15 cellular contexts compared by ENCODE assay signal in the genomic region with DNA sequence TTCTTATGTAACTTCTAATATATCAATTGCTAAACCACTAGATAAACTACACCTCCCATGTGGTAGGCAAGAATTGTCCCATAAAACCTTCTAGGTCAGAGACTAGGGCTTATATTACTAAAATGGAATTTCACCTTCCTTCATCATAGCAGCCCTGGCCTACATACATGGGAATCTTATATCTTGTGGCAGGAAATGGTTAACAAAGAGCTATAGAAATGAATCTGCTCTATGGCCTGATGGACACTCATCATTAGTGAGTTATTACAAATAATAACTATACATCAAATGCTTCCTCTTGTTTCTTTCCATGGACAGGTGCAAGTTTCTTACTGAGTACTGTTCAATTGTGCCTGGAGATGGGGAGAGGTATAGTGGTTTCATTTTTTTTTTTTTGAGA.
"Had no signal": no experiment of that assay in that cellular context is flagged by ENCODE, and none has a peak within 500 bp of the region (broad histone marks: within the 10 kb centered on the region; RNA-seq: fewer than 3 reads in every experiment).

No MANE protein-coding gene starts in this region.

- DNase-seq: dermis blood vessel endothelial cell; foreskin keratinocyte; heart left ventricle; hippocampal formation; mucosa of descending colon; naive thymus-derived CD8-positive, alpha-beta T cell; posterior cingulate gyrus; stimulated activated CD4-positive, alpha-beta T cell treated with anti-CD3 and anti-CD28 coated beads, Interleukin-2, amount 100 ng/mL, for 48 hours; stimulated activated naive CD4-positive, alpha-beta T cell treated with Interleukin-2 at 50 U/mL for 16 hours; upper lobe of right lung had no signal

- H3K4me2 ChIP-seq: smooth muscle cell had no signal

- H3K9me3 ChIP-seq: heart left ventricle, mucosa of descending colon, neutrophil, right atrium auricular region, tibial nerve, upper lobe of right lung, vagina had no signal

- H3K9me3 Mint-ChIP-seq: naive thymus-derived CD8-positive, alpha-beta T cell had no signal

- H3K27ac Mint-ChIP-seq: naive thymus-derived CD8-positive, alpha-beta T cell had no signal

- H3K36me3 ChIP-seq: neutrophil, upper lobe of right lung had no signal

- H3K4me3 ChIP-seq: heart left ventricle, mucosa of descending colon, right atrium auricular region, smooth muscle cell, tibial nerve, upper lobe of right lung, vagina had no signal

- H3K4me3 Mint-ChIP-seq: naive thymus-derived CD8-positive, alpha-beta T cell had no signal

- H3K27ac ChIP-seq: foreskin keratinocyte, neutrophil, right atrium auricular region, upper lobe of right lung, vagina had no signal

- H3K27me3 Mint-ChIP-seq: naive thymus-derived CD8-positive, alpha-beta T cell had no signal

- ATAC-seq: foreskin keratinocyte; heart left ventricle; mucosa of descending colon; naive thymus-derived CD8-positive, alpha-beta T cell; upper lobe of right lung had no signal

- H3K27me3 ChIP-seq: foreskin keratinocyte, heart left ventricle, neutrophil, right atrium auricular region, tibial nerve, upper lobe of right lung, vagina had no signal
